Comparison of ENCODE assay signal across 20 cellular contexts in genomic region chr16:16774389-16774788, GRCh38.
"Had no signal": no experiment of that assay in that cellular context is flagged by ENCODE, and none has a peak within 500 bp of the region (broad histone marks: within the 10 kb centered on the region; RNA-seq: fewer than 3 reads in every experiment).

No MANE protein-coding gene starts in this region.

- H3K4me1 ChIP-seq: SJSA1 had no signal

- H3K27ac ChIP-seq: SJSA1, SK-N-MC had no signal

- H3K9me3 ChIP-seq: MG63, SJSA1 had no signal

- DNase-seq: IMR-90, Karpas-422, KG1, MG63, NCI-H1092, NCI-H1105 treated with DMSO at 0.1 percent for 48 hours, NCI-H1436, NCI-H187, NCI-H2029, NCI-H2081 treated with DMSO at 0.1 percent for 48 hours, NCI-H2171 treated with DMSO at 0.1 percent for 48 hours, NCI-H345, NCI-H446 treated with DMSO at 0.1 percent for 48 hours, NCI-H524 treated with DMSO at 0.1 percent for 48 hours, NCI-H774, Right ventricle myocardium superior, RPMI8226, SIG-M5 had no signal

- H3K4me3 ChIP-seq: MG63, SJSA1, SK-N-MC had no signal

- H3K27me3 ChIP-seq: MG63, SJSA1 had no signal

- H3K36me3 ChIP-seq: MG63, SJSA1 had no signal
